Comparison of ENCODE assay signal across 8 cellular contexts in the genomic region with DNA sequence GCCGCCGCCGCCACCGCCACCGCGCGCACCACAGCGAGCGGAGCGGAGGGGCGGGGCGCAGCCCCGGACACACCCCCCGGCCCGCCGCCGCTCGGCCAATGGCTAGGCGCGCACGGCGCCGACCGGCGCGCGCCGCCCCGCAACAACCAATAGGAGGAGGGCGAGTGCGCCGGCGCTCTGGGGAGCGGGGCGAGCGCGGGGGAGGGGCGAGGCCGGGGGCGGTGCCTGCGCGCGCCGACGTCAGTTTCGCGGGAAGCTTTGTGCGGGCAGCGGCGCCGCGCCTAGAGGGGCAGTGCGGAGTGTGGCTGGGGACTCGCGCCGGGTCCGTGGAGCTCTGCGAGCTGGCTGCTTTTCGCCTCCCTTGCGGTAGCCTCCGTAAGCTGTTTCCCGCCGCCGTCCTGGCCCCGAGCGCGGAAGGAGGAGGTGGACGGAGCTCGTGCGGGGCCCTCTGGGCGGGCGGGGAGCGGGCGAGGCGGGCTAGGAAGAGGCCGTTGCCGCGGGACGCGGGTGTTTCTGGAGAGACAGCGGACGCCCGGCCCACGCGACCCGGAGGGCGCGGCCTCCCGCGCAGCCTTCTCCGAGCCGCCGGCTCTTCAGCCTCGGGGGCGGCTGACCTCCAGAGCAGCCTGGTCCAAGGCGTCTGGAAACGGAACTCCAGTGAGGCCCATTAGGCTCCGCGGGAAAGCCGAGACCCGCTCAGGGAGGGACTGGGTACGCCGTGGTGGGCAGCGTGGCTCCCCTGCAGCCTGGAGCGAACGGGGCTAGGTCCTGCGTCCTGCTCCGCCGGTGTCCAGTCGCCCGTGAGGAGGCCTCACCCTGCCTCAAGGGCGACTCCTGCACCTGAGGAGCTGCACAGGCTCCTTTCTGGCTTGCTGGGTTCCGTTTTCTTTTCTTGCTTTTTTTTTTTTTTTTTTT. TPM values are rescaled to one million over a fixed set of nuclear protein-coding genes. Genes with fewer than 3 reads are reported as not detected.
DNase-seq lines count a peak whose midpoint lies in the region; ATAC-seq and TF ChIP-seq lines count a peak whose summit lies in the region.

Gene ZMYND19, minus strand, starts transcription at position 44 of the 915 bp plus-strand sequence. CDS start 249 bp downstream, outside the sequence.

- H3K27ac ChIP-seq in 22Rv1 (peak within 1 kb of the TSS; percentile 67), skin epidermis (peak within 1 kb of the TSS in 20 of 21 experiments; percentile 6 to 85 (median 73))

- H3K9me3 Mint-ChIP-seq in brain: no peaks in the 10 kb centered on the region

- peaks cover 7% of the 10 kb centered on the region for H3K27me3 Mint-ChIP-seq in brain

- peak within 1 kb of the TSS; percentile 90 for H3K4me3 ChIP-seq in iPS-18c (ENCODE audit: insufficient read depth, low read depth, low read length)
- H3K4me3 ChIP-seq in skin epidermis: peak within 1 kb of the TSS; percentile 59 to 91 (median 79)

- peak; percentile 71 for ATAC-seq in GM18858 (IDR thresholded peaks at IDR 0.05; ENCODE audit: unreplicated experiment)
- ATAC-seq in HG03064 (IDR thresholded peaks at IDR 0.05; ENCODE audit: low read depth, unreplicated experiment): peak; percentile 67

- peak within 1 kb of the TSS; percentile 88 to 99 (median 95) for H3K4me3 Mint-ChIP-seq in brain

- TF ChIP-seq CTCF in 22Rv1 (IDR thresholded peaks at IDR 0.05): peak; percentile 24; the same call in 1 of the 2 replicates
- no peak for TF ChIP-seq CTCF in brain (conservative IDR thresholded peaks at IDR 0.05)

- peak within 1 kb of the TSS; percentile 59 to 95 (median 90) for H3K27ac Mint-ChIP-seq in brain

- peaks cover 20% of the 10 kb centered on the region for H3K36me3 Mint-ChIP-seq in brain

- H3K4me1 Mint-ChIP-seq in brain: peaks cover 27% of the 10 kb centered on the region

- peak; percentile 75 for DNase-seq in NCI-H2107 treated with DMSO at 0.1 percent for 48 hours (lab: John Stamatoyannopoulos, UW; ENCODE audit: unreplicated experiment)
- DNase-seq in UCSD-AML1 (lab: John Stamatoyannopoulos, UW; ENCODE audit: unreplicated experiment): peak; percentile 93

- H3K9me3 ChIP-seq in iPS-18c (ENCODE audit: control insufficient read depth, insufficient read depth, low read length): no peaks in the 10 kb centered on the region

RNA-seq across cellular contexts. Expression of gene ZMYND19, which starts in this region (rescaled TPM):
- 41.3 TPM for polyA plus RNA-seq in brain (ENCODE audit: insufficient read depth, low read depth, low replicate concordance)

Comparison
In these comparisons a context has a peak if more than half of its experiments do, and no peak if none do; other contexts are left out.
1. Peak in every context shown above with its lines: DNase-seq, ATAC-seq, H3K4me3 ChIP-seq and H3K27ac ChIP-seq.